ENCODE assay signal across 8 cellular contexts in the genomic region with DNA sequence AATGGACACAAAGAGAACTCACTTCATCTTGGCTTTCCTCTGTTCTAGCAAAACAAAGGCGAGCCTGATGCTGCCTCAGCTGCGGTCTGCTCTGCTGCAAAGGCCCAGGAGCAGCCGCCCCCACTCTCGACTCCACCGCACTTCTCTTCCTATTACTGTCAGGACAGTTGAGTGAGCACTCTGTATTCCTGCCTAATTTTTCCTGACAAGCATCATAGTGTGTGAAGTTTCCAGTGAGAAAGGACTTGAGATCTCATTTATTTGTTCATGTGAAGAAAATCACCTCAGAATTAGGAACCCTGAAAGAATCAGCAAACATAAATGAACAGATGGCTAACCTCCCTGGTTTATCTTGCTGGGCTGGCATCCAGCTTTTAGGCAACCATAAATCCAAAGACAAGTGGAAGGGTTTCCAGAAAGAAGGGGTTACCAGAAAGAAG. TPM values are rescaled to one million over a fixed set of nuclear protein-coding genes. Genes with fewer than 3 reads are reported as not detected.
A peak's percentile ranks its signal among the peaks of the same experiment; 100 is the strongest.
DNase-seq lines count a peak whose midpoint lies in the region; ATAC-seq and TF ChIP-seq lines count a peak whose summit lies in the region.

No MANE protein-coding gene starts in this region.

- H4K20me1 ChIP-seq in fibroblast of lung (ENCODE audit: control insufficient read depth, extremely low read depth, insufficient read depth, low read length) = no peaks in the 10 kb centered on the region

- no peak overlapping the region for H2AFZ ChIP-seq in fibroblast of lung (ENCODE audit: low read length)

- peak overlapping the region; percentile 63 for H3K27ac Mint-ChIP-seq in T-helper 17 cell

- ATAC-seq in GM18502 (IDR thresholded peaks at IDR 0.05; ENCODE audit: poor library complexity, unreplicated experiment) (peak; percentile 21), T-helper 17 cell (peak; percentile 39), HG03097 (IDR thresholded peaks at IDR 0.05; ENCODE audit: low FRiP score, unreplicated experiment) (no peak), GM21529 (IDR thresholded peaks at IDR 0.05; ENCODE audit: unreplicated experiment) (no peak)

- H3K27me3 Mint-ChIP-seq in T-helper 17 cell = no peaks in the 10 kb centered on the region

- H3K27me3 ChIP-seq in fibroblast of lung (ENCODE audit: control insufficient read depth, insufficient read depth, low read length) = no peaks in the 10 kb centered on the region
- H3K27me3 ChIP-seq in ovary = no peaks in the 10 kb centered on the region

- peaks cover 29% of the 10 kb centered on the region for H3K4me1 Mint-ChIP-seq in T-helper 17 cell

- peaks cover 49% of the 10 kb centered on the region for H3K4me1 ChIP-seq in fibroblast of lung (ENCODE audit: control insufficient read depth, extremely low read depth, insufficient read depth, low read length)
- H3K4me1 ChIP-seq in ovary (ENCODE audit: insufficient read depth) = peaks cover 28% of the 10 kb centered on the region

- H3K4me3 Mint-ChIP-seq in T-helper 17 cell = no peak overlapping the region

- H3K9me3 ChIP-seq in T-helper 17 cell (ENCODE audit: control insufficient read depth, low read length, poor library complexity, severe bottlenecking) (no peaks in the 10 kb centered on the region), fibroblast of lung (ENCODE audit: control insufficient read depth, insufficient read depth, low read depth, low read length) (no peaks in the 10 kb centered on the region), ovary (no peaks in the 10 kb centered on the region)

- H3K9ac ChIP-seq in fibroblast of lung (ENCODE audit: insufficient read depth, low read length) = no peak overlapping the region

- intact Hi-C loops in ovary (cut with DNase I) = loop anchor here in 1 of 4 donors (10.0 kb wide), 1 partner anchor 107 kb away; a partner anchor contains a TSS

- H3K36me3 ChIP-seq in fibroblast of lung (ENCODE audit: control insufficient read depth, insufficient read depth, low read length) (peaks cover under 1% of the 10 kb centered on the region), ovary (no peaks in the 10 kb centered on the region)

- peaks cover 5% of the 10 kb centered on the region for H3K36me3 Mint-ChIP-seq in T-helper 17 cell (ENCODE audit: low read depth)

- peak; percentile 91 for DNase-seq in NCI-H1092 (lab: John Stamatoyannopoulos, UW)
- no peak for DNase-seq in T-helper 17 cell
- peak; percentile 79 to 89 for DNase-seq in fibroblast of lung (ENCODE audit: low read depth in 2 of 2)
- peak; percentile 59 to 67 (median 62) for DNase-seq in ovary

- no peak for TF ChIP-seq POLR2A in ovary (IDR thresholded peaks at IDR 0.05)

- H3K4me2 ChIP-seq in fibroblast of lung (ENCODE audit: extremely low read depth, insufficient read depth, low read length) = peak overlapping the region; percentile 59

- H3K79me2 ChIP-seq in fibroblast of lung (ENCODE audit: control insufficient read depth, insufficient read depth, low read length) = peaks cover 63% of the 10 kb centered on the region

- no peak for TF ChIP-seq CTCF in 22Rv1 (IDR thresholded peaks at IDR 0.05)
- TF ChIP-seq CTCF in fibroblast of lung (conservative IDR thresholded peaks at IDR 0.05 in 1 of 2, IDR thresholded peaks at IDR 0.05 in 1 of 2; ENCODE audit: low read depth in 1 of 2, low read length in 2 of 2) = no peak
- TF ChIP-seq CTCF in ovary (IDR thresholded peaks at IDR 0.05) = no peak

- 2 to 7% (median 3%) methylated on average over 5 of the region's 5 CpGs for WGBS in ovary, 3 donors

- no peak for TF ChIP-seq EP300 in ovary (IDR thresholded peaks at IDR 0.05)

- H3K27ac ChIP-seq in 22Rv1 (peak overlapping the region; percentile 97), fibroblast of lung (ENCODE audit: insufficient read depth, low read length) (peak overlapping the region; percentile 69), ovary (peak overlapping the region in 1 of 2 donors; percentile 65)

- peak overlapping the region in 2 of 4 experiments; percentile 17 to 33 for H3K4me3 ChIP-seq in fibroblast of lung (replicated peaks in 1 of 4; ENCODE audit: control extremely low read depth in 1 of 4, insufficient read depth in 1 of 4, low read depth in 3 of 4, low read length in 4 of 4)
- H3K4me3 ChIP-seq in ovary = no peak overlapping the region

RNA-seq across cellular contexts. Expression of a gene that starts 15.6 kb away (rescaled TPM):
- total RNA-seq in T-helper 17 cell (10 to 100 TPM; 27.5 to 28.6 TPM), fibroblast of lung (266 and 365 TPM in 2 replicates), ovary (100 to 1,000 TPM in 6 of 7 donors, 10 to 100 TPM in 1; 98.8 to 163 (median 132) TPM)
- polyA plus RNA-seq in fibroblast of lung (149 and 195 TPM in 2 replicates), ovary (100 to 1,000 TPM in 1 of 2 donors, 10 to 100 TPM in 1; 83.1 to 239 TPM)
- polyA plus RNA-seq in fibroblast of lung (2012) = 134 and 143 TPM in 2 replicates
- polyA minus RNA-seq in fibroblast of lung (ENCODE audit: low replicate concordance) = 71.7 and 73.2 TPM in 2 replicates

RNA-seq across cellular contexts. Expression of a gene that starts 49.8 kb away (rescaled TPM):
- total RNA-seq in T-helper 17 cell (10 to 100 TPM; 63.2 to 93.1 TPM), fibroblast of lung (55.5 and 70.6 TPM in 2 replicates), ovary (10 to 100 TPM; 26.1 to 53.8 (median 45.4) TPM)
- polyA plus RNA-seq in fibroblast of lung (48.3 and 49.3 TPM in 2 replicates), ovary (10 to 100 TPM; 25.2 to 33.4 TPM)
- polyA plus RNA-seq in fibroblast of lung (2012) = 24.7 and 25.3 TPM in 2 replicates
- polyA minus RNA-seq in fibroblast of lung (ENCODE audit: low replicate concordance) = 1.1 and 9.5 TPM in 2 replicates

RNA-seq across cellular contexts. Expression of a gene that starts 53.5 kb away (rescaled TPM):
- total RNA-seq in T-helper 17 cell (under 1 TPM in 1 of 2 donors, not detected in 1; 0.72 TPM), fibroblast of lung (0.99 and 1.0 TPM in 2 replicates), ovary (1 to 10 TPM in 5 of 7 donors, under 1 TPM in 2; 0.08 to 8.2 (median 2.3) TPM)
- polyA plus RNA-seq in fibroblast of lung (0.03 and 0.12 TPM in 2 replicates), ovary (1 to 10 TPM in 1 of 2 donors, under 1 TPM in 1; 0.36 to 1.1 TPM)
- polyA plus RNA-seq in fibroblast of lung (2012) = not detected in 2 replicates
- polyA minus RNA-seq in fibroblast of lung (ENCODE audit: low replicate concordance) = not detected in 2 replicates

Comparison
In these comparisons a context has a peak if more than half of its experiments do, and no peak if none do; other contexts are left out.
1. ATAC-seq: peak in GM18502 (single experiment) and T-helper 17 cell (single experiment); none in HG03097 (single experiment) and GM21529 (single experiment).
2. DNase-seq: peak in NCI-H1092 (single experiment), fibroblast of lung (2 of 2) and ovary (5 of 5); none in T-helper 17 cell (0 of 3).